ENCODE assay signal across 10 cellular contexts in genomic region chr4:123986268-123986798, GRCh38.
DNase-seq lines count a peak whose midpoint lies in the region; ATAC-seq and TF ChIP-seq lines count a peak whose summit lies in the region.
"Had no signal": no experiment of that assay in that cellular context is flagged by ENCODE, and none has a peak within 500 bp of the region (broad histone marks: within the 10 kb centered on the region; RNA-seq: fewer than 3 reads in every experiment).

No MANE protein-coding gene starts in this region.

- H3K4me3 ChIP-seq in SJCRH30, result no peak overlapping the region

- no peaks in the 10 kb centered on the region for H3K27me3 ChIP-seq in SJCRH30

- TF ChIP-seq CTCF in AG09319 (IDR thresholded peaks at IDR 0.05; ENCODE audit: low read depth, low read length) (no peak), osteocyte (IDR thresholded peaks at IDR 0.05) (no peak), nephron progenitor cell (IDR thresholded peaks at IDR 0.05) (no peak)

- peak overlapping the region; percentile 52 for H3K4me3 Mint-ChIP-seq in osteocyte (ENCODE audit: unreplicated experiment)
- no peak overlapping the region for H3K4me3 Mint-ChIP-seq in nephron progenitor cell
- H3K4me3 Mint-ChIP-seq in stimulated activated effector memory CD8-positive, alpha-beta T cell treated with anti-CD3 and anti-CD28 coated beads, Interleukin-12 subunit alpha, Interleukin-12 subunit beta, amount 100 ng/mL, for 72 hours, result no peak overlapping the region
- H3K4me3 Mint-ChIP-seq: CD4-positive, alpha-beta T cell had no signal

- peaks cover 9% of the 10 kb centered on the region for H3K9me3 Mint-ChIP-seq in osteocyte (ENCODE audit: unreplicated experiment)
- H3K9me3 Mint-ChIP-seq in nephron progenitor cell, result peaks cover 65% of the 10 kb centered on the region
- no peaks in the 10 kb centered on the region for H3K9me3 Mint-ChIP-seq in stimulated activated effector memory CD8-positive, alpha-beta T cell treated with anti-CD3 and anti-CD28 coated beads, Interleukin-12 subunit alpha, Interleukin-12 subunit beta, amount 100 ng/mL, for 72 hours
- H3K9me3 Mint-ChIP-seq: CD4-positive, alpha-beta T cell had no signal

- peak overlapping the region; percentile 86 for H3K27ac ChIP-seq in SJCRH30

- H3K36me3 Mint-ChIP-seq in osteocyte (ENCODE audit: unreplicated experiment) (peaks cover 8% of the 10 kb centered on the region), nephron progenitor cell (ENCODE audit: low read depth) (peaks cover 35% of the 10 kb centered on the region)
- no peaks in the 10 kb centered on the region for H3K36me3 Mint-ChIP-seq in stimulated activated effector memory CD8-positive, alpha-beta T cell treated with anti-CD3 and anti-CD28 coated beads, Interleukin-12 subunit alpha, Interleukin-12 subunit beta, amount 100 ng/mL, for 72 hours

- H3K36me3 ChIP-seq in SJCRH30, result no peaks in the 10 kb centered on the region

- ATAC-seq in stimulated activated effector memory CD8-positive, alpha-beta T cell treated with anti-CD3 and anti-CD28 coated beads, Interleukin-12 subunit alpha, Interleukin-12 subunit beta, amount 100 ng/mL, for 72 hours, result no peak

- H3K4me1 Mint-ChIP-seq in osteocyte (ENCODE audit: unreplicated experiment) (peaks cover 40% of the 10 kb centered on the region), nephron progenitor cell (no peaks in the 10 kb centered on the region)
- H3K4me1 Mint-ChIP-seq in stimulated activated effector memory CD8-positive, alpha-beta T cell treated with anti-CD3 and anti-CD28 coated beads, Interleukin-12 subunit alpha, Interleukin-12 subunit beta, amount 100 ng/mL, for 72 hours, result no peaks in the 10 kb centered on the region

- H3K27me3 Mint-ChIP-seq in osteocyte (ENCODE audit: unreplicated experiment) (no peaks in the 10 kb centered on the region), nephron progenitor cell (ENCODE audit: low read depth, poor library complexity) (peaks cover 2% of the 10 kb centered on the region)
- H3K27me3 Mint-ChIP-seq: CD4-positive, alpha-beta T cell had no signal

- peaks cover 4% of the 10 kb centered on the region; the same call in 1 of the 2 replicates for H3K9me3 ChIP-seq in SJCRH30 (replicated peaks)

- peak; percentile 49 for DNase-seq in AG09319 (ENCODE audit: extremely low read depth, low read depth)
- peak; percentile 82 to 84 for DNase-seq in SJCRH30
- peak; percentile 87 for DNase-seq in fibroblast of peridontal ligament (ENCODE audit: extremely low read depth)
- no peak for DNase-seq in osteocyte (ENCODE audit: extremely low spot score, unreplicated experiment)
- no peak for DNase-seq in nephron progenitor cell
- no peak for DNase-seq in SHP77 (lab: John Stamatoyannopoulos, UW)
- no peak for DNase-seq in stimulated activated effector memory CD8-positive, alpha-beta T cell treated with anti-CD3 and anti-CD28 coated beads, Interleukin-12 subunit alpha, Interleukin-12 subunit beta, amount 100 ng/mL, for 72 hours (ENCODE audit: low spot score in 2 of 2)
- DNase-seq in stimulated activated CD4-positive, alpha-beta T cell treated with anti-CD3 and anti-CD28 coated beads, Interleukin-2, amount 100 ng/mL, for 48 hours, result no peak
- DNase-seq: CD4-positive, alpha-beta T cell; NCI-H1694 had no signal

- H3K27ac Mint-ChIP-seq in osteocyte (ENCODE audit: unreplicated experiment) (peak overlapping the region; percentile 96), nephron progenitor cell (no peak overlapping the region)
- no peak overlapping the region for H3K27ac Mint-ChIP-seq in stimulated activated effector memory CD8-positive, alpha-beta T cell treated with anti-CD3 and anti-CD28 coated beads, Interleukin-12 subunit alpha, Interleukin-12 subunit beta, amount 100 ng/mL, for 72 hours
- H3K27ac Mint-ChIP-seq: CD4-positive, alpha-beta T cell had no signal

- H3K4me1 ChIP-seq in SJCRH30, result peaks cover 20% of the 10 kb centered on the region

Comparison
In these comparisons a context has a peak if more than half of its experiments do, and no peak if none do; other contexts are left out.
1. DNase-seq: peak in AG09319 (single experiment), SJCRH30 (2 of 2) and fibroblast of peridontal ligament (single experiment); none in osteocyte (single experiment), nephron progenitor cell (single experiment), SHP77 (0 of 2), stimulated activated effector memory CD8-positive, alpha-beta T cell treated with anti-CD3 and anti-CD28 coated beads, Interleukin-12 subunit alpha, Interleukin-12 subunit beta, amount 100 ng/mL, for 72 hours (0 of 2) and stimulated activated CD4-positive, alpha-beta T cell treated with anti-CD3 and anti-CD28 coated beads, Interleukin-2, amount 100 ng/mL, for 48 hours (0 of 2).